Comparison of ENCODE assay signal across 18 cellular contexts in genomic region chr3:54865316-54865715, GRCh38.
"Had no signal": no experiment of that assay in that cellular context is flagged by ENCODE, and none has a peak within 500 bp of the region (broad histone marks: within the 10 kb centered on the region; RNA-seq: fewer than 3 reads in every experiment).

No MANE protein-coding gene starts in this region.

- H3K36me3 Mint-ChIP-seq: mesothelial cell of epicardium; naive B cell; natural killer cell treated with Interleukin-12 subunit alpha and Interleukin-12 subunit beta and Interleukin-15 and Interleukin-18, amount 100 ng/mL, for 72 hours; neural progenitor cell; stimulated activated effector memory CD8-positive, alpha-beta T cell treated with anti-CD3 and anti-CD28 coated beads, Interleukin-12 subunit alpha, Interleukin-12 subunit beta, amount 100 ng/mL, for 72 hours had no signal

- H3K27ac Mint-ChIP-seq: effector memory CD8-positive, alpha-beta T cell; mesothelial cell of epicardium; naive B cell; natural killer cell treated with Interleukin-12 subunit alpha and Interleukin-12 subunit beta and Interleukin-15 and Interleukin-18, amount 100 ng/mL, for 72 hours; neural progenitor cell; stimulated activated effector memory CD8-positive, alpha-beta T cell treated with anti-CD3 and anti-CD28 coated beads, Interleukin-12 subunit alpha, Interleukin-12 subunit beta, amount 100 ng/mL, for 72 hours had no signal

- H3K9me3 Mint-ChIP-seq: mesothelial cell of epicardium, neural progenitor cell had no signal

- DNase-seq: cortex of kidney; effector memory CD8-positive, alpha-beta T cell; erythroblast; left ventricle myocardium superior; lower lobe of right lung; mucosa of descending colon; naive B cell; stimulated activated CD4-positive, alpha-beta T cell treated with anti-CD3 and anti-CD28 coated beads, Interleukin-12 subunit alpha, Interleukin-12 subunit beta, amount 100 ng/mL, for 4 hours; stimulated activated CD4-positive, alpha-beta T cell treated with anti-CD3 and anti-CD28 coated beads, Interleukin-1b, Interleukin-23, amount 100 ng/mL, for 48 hours; stimulated activated CD4-positive, alpha-beta T cell treated with anti-CD3 and anti-CD28 coated beads, Interleukin-4, amount 100 ng/mL, for 24 hours; stimulated activated naive CD4-positive, alpha-beta T cell treated with Interleukin-2 at 50 U/mL for 16 hours; stomach; testis; tibial artery had no signal

- H3K27me3 Mint-ChIP-seq: effector memory CD8-positive, alpha-beta T cell; naive B cell had no signal

- H3K4me1 Mint-ChIP-seq: naive B cell; stimulated activated effector memory CD8-positive, alpha-beta T cell treated with anti-CD3 and anti-CD28 coated beads, Interleukin-12 subunit alpha, Interleukin-12 subunit beta, amount 100 ng/mL, for 72 hours had no signal

- H3K4me3 Mint-ChIP-seq: effector memory CD8-positive, alpha-beta T cell; mesothelial cell of epicardium; natural killer cell treated with Interleukin-12 subunit alpha and Interleukin-12 subunit beta and Interleukin-15 and Interleukin-18, amount 100 ng/mL, for 72 hours; neural progenitor cell; stimulated activated effector memory CD8-positive, alpha-beta T cell treated with anti-CD3 and anti-CD28 coated beads, Interleukin-12 subunit alpha, Interleukin-12 subunit beta, amount 100 ng/mL, for 72 hours had no signal
